Comparison of ENCODE assay signal across 2 cellular contexts in the genomic region with DNA sequence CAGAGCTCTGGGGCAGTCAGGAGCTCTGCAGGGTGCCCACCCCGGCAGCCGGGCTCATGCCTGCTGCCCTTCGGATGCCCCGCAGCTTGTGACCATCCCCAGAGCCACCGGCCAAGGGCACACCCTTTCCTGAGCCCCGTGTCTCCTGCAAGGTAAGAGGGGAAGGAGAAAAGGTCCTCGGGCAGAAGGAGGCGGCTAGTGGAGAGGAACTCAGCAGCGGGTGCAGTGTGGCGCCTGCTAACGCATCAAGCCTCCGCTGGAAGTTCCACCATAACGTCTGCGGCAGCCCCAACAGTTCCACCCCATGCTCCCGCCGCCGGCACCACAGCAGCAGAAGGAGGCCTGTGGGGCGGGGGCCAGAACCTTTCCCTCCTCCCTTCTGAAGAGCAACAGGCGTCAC.
A peak's percentile ranks its signal among the peaks of the same experiment; 100 is the strongest.
TF ChIP-seq lines count a peak whose summit lies in the region.

No MANE protein-coding gene starts in this region.

TF ChIP-seq in WTC11, 78 proteins besides CTCF, POLR2A, EP300 and RAD21:
- no peak for TF ChIP-seq ZNF532 (CRISPR knock-in tag; IDR thresholded peaks at IDR 0.05; ENCODE audit: borderline replicate concordance)
- TF ChIP-seq SOX15 (CRISPR knock-in tag; IDR thresholded peaks at IDR 0.05) = no peak
- TF ChIP-seq ZNF263 (CRISPR knock-in tag; IDR thresholded peaks at IDR 0.05; ENCODE audit: low read depth) = 0 out of 2 replicates have a peak, but pooled peaks have one; percentile 34
- no peak for TF ChIP-seq SMAD4 (CRISPR knock-in tag; IDR thresholded peaks at IDR 0.05)
- TF ChIP-seq, protein P1, sequence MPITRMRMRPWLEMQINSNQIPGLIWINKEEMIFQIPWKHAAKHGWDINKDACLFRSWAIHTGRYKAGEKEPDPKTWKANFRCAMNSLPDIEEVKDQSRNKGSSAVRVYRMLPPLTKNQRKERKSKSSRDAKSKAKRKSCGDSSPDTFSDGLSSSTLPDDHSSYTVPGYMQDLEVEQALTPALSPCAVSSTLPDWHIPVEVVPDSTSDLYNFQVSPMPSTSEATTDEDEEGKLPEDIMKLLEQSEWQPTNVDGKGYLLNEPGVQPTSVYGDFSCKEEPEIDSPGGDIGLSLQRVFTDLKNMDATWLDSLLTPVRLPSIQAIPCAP (CRISPR knock-in tag; IDR thresholded peaks at IDR 0.05) = no peak
- TF ChIP-seq ZBTB21 (CRISPR knock-in tag; IDR thresholded peaks at IDR 0.05; ENCODE audit: borderline replicate concordance) = peak; percentile 43; the same call in 1 of the 2 replicates
TF ChIP-seq in WTC11: peak in this region for 2.

TF ChIP-seq in HepG2, 621 proteins besides CTCF, POLR2A, EP300 and RAD21:
- TF ChIP-seq ZNF460 (CRISPR knock-in tag; IDR thresholded peaks at IDR 0.05; ENCODE audit: borderline replicate concordance) (no peak), TAF15 (IDR thresholded peaks at IDR 0.05; ENCODE audit: low read depth, low read length, poor library complexity, severe bottlenecking) (no peak), ZNF44 (CRISPR knock-in tag; IDR thresholded peaks at IDR 0.05) (no peak), MAFK (conservative IDR thresholded peaks at IDR 0.05 in 1 of 2, IDR thresholded peaks at IDR 0.05 in 1 of 2; ENCODE audit: low read length in 2 of 2) (no peak), ZNF138 (CRISPR knock-in tag; IDR thresholded peaks at IDR 0.05; ENCODE audit: low read depth) (no peak)
- TF ChIP-seq, protein P2, sequence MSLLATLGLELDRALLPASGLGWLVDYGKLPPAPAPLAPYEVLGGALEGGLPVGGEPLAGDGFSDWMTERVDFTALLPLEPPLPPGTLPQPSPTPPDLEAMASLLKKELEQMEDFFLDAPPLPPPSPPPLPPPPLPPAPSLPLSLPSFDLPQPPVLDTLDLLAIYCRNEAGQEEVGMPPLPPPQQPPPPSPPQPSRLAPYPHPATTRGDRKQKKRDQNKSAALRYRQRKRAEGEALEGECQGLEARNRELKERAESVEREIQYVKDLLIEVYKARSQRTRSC (CRISPR knock-in tag; IDR thresholded peaks at IDR 0.05; ENCODE audit: low read depth) = no peak
- TF ChIP-seq, protein P3, sequence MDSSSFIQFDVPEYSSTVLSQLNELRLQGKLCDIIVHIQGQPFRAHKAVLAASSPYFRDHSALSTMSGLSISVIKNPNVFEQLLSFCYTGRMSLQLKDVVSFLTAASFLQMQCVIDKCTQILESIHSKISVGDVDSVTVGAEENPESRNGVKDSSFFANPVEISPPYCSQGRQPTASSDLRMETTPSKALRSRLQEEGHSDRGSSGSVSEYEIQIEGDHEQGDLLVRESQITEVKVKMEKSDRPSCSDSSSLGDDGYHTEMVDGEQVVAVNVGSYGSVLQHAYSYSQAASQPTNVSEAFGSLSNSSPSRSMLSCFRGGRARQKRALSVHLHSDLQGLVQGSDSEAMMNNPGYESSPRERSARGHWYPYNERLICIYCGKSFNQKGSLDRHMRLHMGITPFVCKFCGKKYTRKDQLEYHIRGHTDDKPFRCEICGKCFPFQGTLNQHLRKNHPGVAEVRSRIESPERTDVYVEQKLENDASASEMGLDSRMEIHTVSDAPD (CRISPR knock-in tag; IDR thresholded peaks at IDR 0.05) = no peak
